In the genomic region with DNA sequence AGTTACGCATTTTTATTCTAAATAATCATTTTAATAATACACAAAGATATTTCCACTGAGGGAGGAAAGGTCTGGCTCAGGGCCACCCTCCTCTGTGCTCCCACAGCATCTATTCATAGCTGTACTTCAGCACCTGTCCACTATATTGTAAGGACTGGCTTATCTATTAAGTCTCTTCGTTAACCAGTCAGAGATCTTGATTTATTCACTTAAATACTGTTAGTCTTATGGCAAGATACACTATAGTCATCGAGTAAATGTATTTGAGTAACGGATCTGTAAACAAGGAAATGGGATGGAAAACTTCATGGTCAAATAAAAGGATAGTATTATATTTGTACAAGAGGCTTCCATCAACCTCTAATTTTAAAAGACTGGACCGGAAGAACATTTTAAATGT, we compare ENCODE assay signal across 22 cellular contexts.
"Had no signal": no experiment of that assay in that cellular context is flagged by ENCODE, and none has a peak within 500 bp of the region (broad histone marks: within the 10 kb centered on the region; RNA-seq: fewer than 3 reads in every experiment).

No MANE protein-coding gene starts in this region.

- H3K4me3 ChIP-seq: lung, neural progenitor cell, ovary, psoas muscle, thoracic aorta, upper lobe of left lung had no signal

- H3K36me3 ChIP-seq: neural progenitor cell, ovary had no signal

- H3K4me1 ChIP-seq: foreskin keratinocyte, neural progenitor cell, psoas muscle, upper lobe of left lung had no signal

- H3K27me3 ChIP-seq: foreskin keratinocyte, neural progenitor cell, ovary, upper lobe of left lung had no signal

- H3K27me3 Mint-ChIP-seq: activated naive CD4-positive, alpha-beta T cell treated with anti-CD3 and anti-CD28 coated beads, Interleukin-2, amount 50 U/mL, for 24 hours; stimulated activated memory B cell treated with anti-CD40 and anti-IgM and Interleukin-4, amounts not matched to agents 10 μg/mL and 1 μg/mL and 100 μg/mL, for 72 hours had no signal

- H3K27ac Mint-ChIP-seq: endodermal cell; neural progenitor cell; stimulated activated memory B cell treated with anti-CD40 and anti-IgM and Interleukin-4, amounts not matched to agents 10 μg/mL and 1 μg/mL and 100 μg/mL, for 72 hours; T-helper 1 cell treated with Interleukin-12 subunit alpha and Interleukin-12 subunit beta and Interleukin-4 antibody, amounts not matched to agents 30 μg/mL and 1 μg/mL, for 36 hours had no signal

- H2AFZ ChIP-seq: neural progenitor cell had no signal

- DNase-seq: activated CD4-positive, alpha-beta T cell treated with anti-CD3 and anti-CD28 coated beads for 1 hour; activated CD8-positive, alpha-beta memory T cell treated with anti-CD3 and anti-CD28 coated beads for 24 hours; activated CD8-positive, alpha-beta memory T cell treated with anti-CD3 and anti-CD28 coated beads, Interleukin-2, amount 50 U/mL, for 48 hours; activated effector memory CD4-positive, alpha-beta T cell treated with Interleukin-2 at 50 U/mL for 16 hours; activated T-cell treated with anti-CD3 and anti-CD28 coated beads, Interleukin-2, amount 50 U/mL, for 48 hours; endodermal cell; foreskin keratinocyte; hypothalamus; midbrain; ovary; psoas muscle; right cardiac atrium; small intestine; stimulated activated CD4-positive, alpha-beta T cell treated with anti-CD3 and anti-CD28 coated beads, Interleukin-4, amount 100 ng/mL, for 24 hours; upper lobe of left lung had no signal

- H3K4me2 ChIP-seq: neural progenitor cell had no signal

- H3K9ac ChIP-seq: neural progenitor cell had no signal

- H3K4me3 Mint-ChIP-seq: activated naive CD4-positive, alpha-beta T cell treated with anti-CD3 and anti-CD28 coated beads, Interleukin-2, amount 50 U/mL, for 24 hours; endodermal cell; neural progenitor cell; stimulated activated memory B cell treated with anti-CD40 and anti-IgM and Interleukin-4, amounts not matched to agents 10 μg/mL and 1 μg/mL and 100 μg/mL, for 72 hours; T-helper 1 cell treated with Interleukin-12 subunit alpha and Interleukin-12 subunit beta and Interleukin-4 antibody, amounts not matched to agents 30 μg/mL and 1 μg/mL, for 36 hours had no signal

- H3K4me1 Mint-ChIP-seq: endodermal cell, neural progenitor cell had no signal

- H3K9me3 ChIP-seq: ovary, psoas muscle, thoracic aorta, upper lobe of left lung had no signal

- H3K27ac ChIP-seq: epithelial cell of prostate, foreskin keratinocyte, neural progenitor cell, ovary, psoas muscle, thoracic aorta had no signal

- H3K9me3 Mint-ChIP-seq: activated naive CD4-positive, alpha-beta T cell treated with anti-CD3 and anti-CD28 coated beads, Interleukin-2, amount 50 U/mL, for 24 hours; endodermal cell; neural progenitor cell; stimulated activated memory B cell treated with anti-CD40 and anti-IgM and Interleukin-4, amounts not matched to agents 10 μg/mL and 1 μg/mL and 100 μg/mL, for 72 hours; T-helper 1 cell treated with Interleukin-12 subunit alpha and Interleukin-12 subunit beta and Interleukin-4 antibody, amounts not matched to agents 30 μg/mL and 1 μg/mL, for 36 hours had no signal
